ENCODE assay signal across 15 cellular contexts in the genomic region with DNA sequence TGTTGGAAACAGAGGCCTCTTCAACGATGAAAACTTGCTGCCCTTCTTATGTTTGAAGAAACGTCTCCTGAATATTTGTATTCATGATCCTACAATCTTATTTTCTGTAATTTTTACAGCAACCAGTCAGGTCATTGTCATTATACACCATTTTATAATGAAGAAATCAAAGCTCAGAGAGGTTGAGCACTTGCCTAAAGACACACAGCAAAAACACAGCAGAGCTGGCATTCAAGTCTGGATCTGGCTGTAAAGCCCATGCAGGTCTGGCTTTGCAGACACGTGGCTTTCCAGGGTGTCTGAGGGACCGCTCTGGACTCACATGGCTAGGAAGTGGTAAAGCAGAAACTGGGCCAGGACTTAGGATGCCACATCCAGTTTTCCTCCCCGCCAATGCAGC. TPM values are rescaled to one million over a fixed set of nuclear protein-coding genes. Genes with fewer than 3 reads are reported as not detected.
"Had no signal": no experiment of that assay in that cellular context is flagged by ENCODE, and none has a peak within 500 bp of the region (broad histone marks: within the 10 kb centered on the region; RNA-seq: fewer than 3 reads in every experiment).

No MANE protein-coding gene starts in this region.

- FAIRE-seq: RCC 7860 had no signal

- DNase-seq: IMR-90, Kasumi-1, MV-4-11, NCI-H1048, NCI-H1694 treated with DMSO at 0.1 percent for 48 hours, NCI-H2081 treated with DMSO at 0.1 percent for 48 hours, NCI-H226, NCI-H446, NCI-H524 treated with DMSO at 0.1 percent for 48 hours, Right ventricle myocardium superior, RPMI8226, SIG-M5 had no signal

- H3K27ac ChIP-seq: KMS-11 had no signal

- H3K4me2 ChIP-seq: KMS-11 had no signal

RNA-seq across cellular contexts. Expression of a gene that starts 15.8 kb away (rescaled TPM):
- total RNA-seq: HT-29, IMR-90 had no signal
- polyA plus RNA-seq: IMR-90 had no signal
